Comparison of ENCODE assay signal across 30 cellular contexts in genomic region chrY:15926521-15926920, GRCh38.
"Had no signal": no experiment of that assay in that cellular context is flagged by ENCODE, and none has a peak within 500 bp of the region (broad histone marks: within the 10 kb centered on the region; RNA-seq: fewer than 3 reads in every experiment).

No MANE protein-coding gene starts in this region.

- H3K4me2 ChIP-seq: KMS-11, PC-9 had no signal

- H3K27ac ChIP-seq: brain microvascular endothelial cell, KMS-11, PC-9, RWPE1, VCaP had no signal

- H3K36me3 ChIP-seq: brain microvascular endothelial cell had no signal

- DNase-seq: activated B cell treated with CpG ODN at 0.5 μM for 24 hours; activated CD4-positive, alpha-beta memory T cell treated with anti-CD3 and anti-CD28 coated beads for 36 hours; activated CD4-positive, alpha-beta T cell treated with anti-CD3 and anti-CD28 coated beads for 4 hours; activated CD4-positive, alpha-beta T cell treated with anti-CD3 and anti-CD28 coated beads, Interleukin-2, amount 50 U/mL, for 1 hour; activated CD4-positive, CD25-positive, alpha-beta regulatory T cell treated with anti-CD3 and anti-CD28 coated beads, Interleukin-2, amount 50 U/mL, for 72 hours; activated CD8-positive, alpha-beta memory T cell treated with anti-CD3 and anti-CD28 coated beads, Interleukin-2, amount 50 U/mL, for 4 hours; activated gamma-delta T cell treated with Interleukin-2 at 50 U/mL for 16 hours; activated naive CD4-positive, alpha-beta T cell treated with anti-CD3 and anti-CD28 coated beads for 36 hours; activated naive CD8-positive, alpha-beta T cell treated with anti-CD3 and anti-CD28 coated beads, Interleukin-2, amount 50 U/mL, for 24 hours; activated T-cell treated with anti-CD3 and anti-CD28 coated beads for 4 hours; activated T-cell treated with anti-CD3 and anti-CD28 coated beads, Interleukin-2, amount 50 U/mL, for 4 hours; anterior cingulate cortex; brain microvascular endothelial cell; central memory CD4-positive, alpha-beta T cell; NCI-H146; NCI-H187; NCI-H2029 treated with DMSO at 0.1 percent for 48 hours; NCI-H2171 treated with DMSO at 0.1 percent for 48 hours; NCI-H345; NCI-H524 treated with DMSO at 0.1 percent for 48 hours; NCI-H748 treated with DMSO at 0.1 percent for 48 hours; NK-92 treated with Interleukin-12 subunit alpha and Interleukin-12 subunit beta, amount 100 ng/mL, for 24 hours; PC-9; SIG-M5; T-cell; T-helper 2 cell; T-helper 9 cell had no signal

- H3K9ac ChIP-seq: KMS-11 had no signal

- H3K4me3 ChIP-seq: PC-9 had no signal

- H3K27me3 ChIP-seq: brain microvascular endothelial cell had no signal
